8 cellular contexts compared by ENCODE assay signal in genomic region chr11:65501005-65501529, GRCh38. TPM values are rescaled to one million over a fixed set of nuclear protein-coding genes. Genes with fewer than 3 reads are reported as not detected.
DNase-seq lines count a peak whose midpoint lies in the region; ATAC-seq and TF ChIP-seq lines count a peak whose summit lies in the region.

No MANE protein-coding gene starts in this region.

- no peak overlapping the region for H3K4me3 Mint-ChIP-seq in osteocyte (ENCODE audit: unreplicated experiment)

- H3K36me3 ChIP-seq in ACC112 (ENCODE audit: insufficient read depth, low read length) (peaks cover 71% of the 10 kb centered on the region), breast epithelium (no peaks in the 10 kb centered on the region), lung (ENCODE audit: control insufficient read depth in 2 of 2, insufficient read depth in 2 of 2, low read length in 2 of 2) (peaks cover 12 to 33% of the 10 kb centered on the region in 2 donors)

- no peaks in the 10 kb centered on the region for H3K27me3 Mint-ChIP-seq in osteocyte (ENCODE audit: unreplicated experiment)

- H3K36me3 Mint-ChIP-seq in osteocyte (ENCODE audit: unreplicated experiment): no peaks in the 10 kb centered on the region

- TF ChIP-seq POLR2A in breast epithelium (IDR thresholded peaks at IDR 0.05): no peak

- no peaks in the 10 kb centered on the region for H3K9me3 Mint-ChIP-seq in osteocyte (ENCODE audit: unreplicated experiment)

- no peaks in the 10 kb centered on the region for H3K9me3 ChIP-seq in breast epithelium
- peaks cover 0 to 3% of the 10 kb centered on the region in 2 donors for H3K9me3 ChIP-seq in lung (ENCODE audit: control insufficient read depth in 2 of 2, insufficient read depth in 1 of 2, low read length in 1 of 2)

- no peak overlapping the region for H2AFZ ChIP-seq in ACC112 (ENCODE audit: low read length, unreplicated experiment)

- H3K79me2 ChIP-seq in ACC112 (ENCODE audit: control insufficient read depth, insufficient read depth, low read length, unreplicated experiment): peaks cover 95% of the 10 kb centered on the region

- H3K27ac Mint-ChIP-seq in osteocyte (ENCODE audit: unreplicated experiment): no peak overlapping the region

- H3K27ac ChIP-seq in ACC112 (ENCODE audit: low read depth, low read length) (peak overlapping the region; percentile 99), HL-60 (replicated peaks) (peak overlapping the region; percentile 100), breast epithelium (peak overlapping the region; percentile 95 to 98), lung (ENCODE audit: low read depth in 1 of 2, low read length in 1 of 2) (peak overlapping the region; percentile 87 to 96)

- DNase-seq in HL-60 (ENCODE audit: low read depth in 1 of 2, low spot score in 1 of 2) (no peak), breast epithelium (ENCODE audit: low spot score in 2 of 2) (no peak), lung (ENCODE audit: low spot score) (no peak), osteocyte (ENCODE audit: extremely low spot score, unreplicated experiment) (no peak)
- no peak for DNase-seq in activated CD8-positive, alpha-beta memory T cell treated with anti-CD3 and anti-CD28 coated beads, Interleukin-2, amount 50 U/mL, for 48 hours

- intact Hi-C loops in breast epithelium (cut with DNase I; ENCODE audit: low total_unique reads): no loop called here

- H3K4me1 ChIP-seq in ACC112 (ENCODE audit: control insufficient read depth, insufficient read depth, low read length, unreplicated experiment) (peaks cover 23% of the 10 kb centered on the region), breast epithelium (peaks cover 6 to 9% of the 10 kb centered on the region in 2 donors), lung (ENCODE audit: control insufficient read depth in 2 of 2, insufficient read depth in 2 of 2, low read length in 2 of 2) (peaks cover 0 to 3% of the 10 kb centered on the region in 2 donors)

- no peak for ATAC-seq in lung (ENCODE audit: insufficient read depth, low FRiP score)
- no peak for ATAC-seq in GM18909 (IDR thresholded peaks at IDR 0.05; ENCODE audit: poor library complexity, unreplicated experiment)
- ATAC-seq in GM18867 (IDR thresholded peaks at IDR 0.05; ENCODE audit: unreplicated experiment): no peak

- 0 to 1% methylated on average over 4 of the region's 4 CpGs for WGBS in lung, 2 donors

- H3K4me3 ChIP-seq in ACC112 (ENCODE audit: low read depth, low read length) (peak overlapping the region; percentile 98), HL-60 (replicated peaks; ENCODE audit: insufficient read depth, low read length) (peak overlapping the region; percentile 82), breast epithelium (peak overlapping the region; percentile 68 to 91 (median 72)), lung (peak overlapping the region; percentile 88)

- H3K4me1 Mint-ChIP-seq in osteocyte (ENCODE audit: unreplicated experiment): peaks cover 16% of the 10 kb centered on the region

- H3K27me3 ChIP-seq in ACC112 (ENCODE audit: insufficient read depth, low read length): no peaks in the 10 kb centered on the region
- H3K27me3 ChIP-seq in HL-60 (ENCODE audit: insufficient read depth, poor library complexity, severe bottlenecking): no peaks in the 10 kb centered on the region
- no peaks in the 10 kb centered on the region for H3K27me3 ChIP-seq in breast epithelium
- H3K27me3 ChIP-seq in lung (ENCODE audit: control insufficient read depth, insufficient read depth): no peaks in the 10 kb centered on the region

- no peak for TF ChIP-seq CTCF in HL-60 (IDR thresholded peaks at IDR 0.05; ENCODE audit: insufficient read depth, low read length)
- no peak for TF ChIP-seq CTCF in breast epithelium (IDR thresholded peaks at IDR 0.05)
- TF ChIP-seq CTCF in lung (IDR thresholded peaks at IDR 0.05; ENCODE audit: control extremely low read depth, extremely low read depth): no peak
- TF ChIP-seq CTCF in osteocyte (IDR thresholded peaks at IDR 0.05): no peak

RNA-seq across cellular contexts. Expression of gene MALAT1, which starts 2.2 kb away (rescaled TPM):
- over 10,000 TPM; 14,217 to 22,312 (median 18,959) TPM for total RNA-seq in breast epithelium
- over 10,000 TPM; 10,633 to 48,332 TPM for total RNA-seq in lung
- polyA plus RNA-seq in lung: 1,000 to 10,000 TPM in 1 of 2 donors, 100 to 1,000 TPM in 1; 125 to 2,965 TPM
- 11,843 and 16,538 TPM in 2 replicates for total RNA-seq in osteocyte

RNA-seq across cellular contexts. Expression of gene SCYL1, which starts 23.8 kb away (rescaled TPM):
- 10 to 100 TPM; 74.1 to 83.4 (median 83.2) TPM for total RNA-seq in breast epithelium
- 10 to 100 TPM; 54.3 to 93.8 TPM for total RNA-seq in lung
- polyA plus RNA-seq in lung: 100 to 1,000 TPM in 1 of 2 donors, 10 to 100 TPM in 1; 79.1 to 107 TPM
- 103 and 104 TPM in 2 replicates for total RNA-seq in osteocyte

RNA-seq across cellular contexts. Expression of gene LTBP3, which starts 57.1 kb away (rescaled TPM):
- total RNA-seq in breast epithelium: 10 to 100 TPM; 63.0 to 98.9 (median 95.7) TPM
- total RNA-seq in lung: 100 to 1,000 TPM; 100 to 111 TPM
- 10 to 100 TPM; 39.1 to 46.6 TPM for polyA plus RNA-seq in lung
- 219 and 256 TPM in 2 replicates for total RNA-seq in osteocyte
